In genomic region chr22:48240165-48240934, GRCh38 we compare ENCODE assay signal across 27 cellular contexts.
DNase-seq lines count a peak whose midpoint lies in the region; ATAC-seq and TF ChIP-seq lines count a peak whose summit lies in the region.
"Had no signal": no experiment of that assay in that cellular context is flagged by ENCODE, and none has a peak within 500 bp of the region (broad histone marks: within the 10 kb centered on the region; RNA-seq: fewer than 3 reads in every experiment).

No MANE protein-coding gene starts in this region.

- peak overlapping the region; percentile 71 for H2BK5ac ChIP-seq in mesendoderm (ENCODE audit: low read length)

- H3K36me3 Mint-ChIP-seq in activated T-cell treated with anti-CD3 and anti-CD28 coated beads, Interleukin-2, amount 50 U/mL, for 72 hours (ENCODE audit: insufficient read depth in 2 of 2) = no peaks in the 10 kb centered on the region
- H3K36me3 Mint-ChIP-seq: activated CD8-positive, alpha-beta memory T cell treated with anti-CD3 and anti-CD28 coated beads, Interleukin-2, amount 10 ng/mL, durations not matched to agents 7 days and 5 days had no signal

- H4K5ac ChIP-seq in mesendoderm (ENCODE audit: low read length) = no peak overlapping the region

- no peaks in the 10 kb centered on the region for H3K4me1 Mint-ChIP-seq in activated T-cell treated with anti-CD3 and anti-CD28 coated beads, Interleukin-2, amount 50 U/mL, for 72 hours (ENCODE audit: low read depth)

- peak overlapping the region; percentile 72 for H3K56ac ChIP-seq in mesendoderm (ENCODE audit: low read length)

- DNase-seq in SK-N-MC (ENCODE audit: low read depth, low spot score) (no peak), mesendoderm (peak; percentile 84), smooth muscle cell (lab: John Stamatoyannopoulos, UW; ENCODE audit: unreplicated experiment) (no peak), anterior cingulate cortex (lab: John Stamatoyannopoulos, UW) (no peak), NCI-H446 treated with DMSO at 0.1 percent for 48 hours (lab: John Stamatoyannopoulos, UW) (no peak)
- no peak for DNase-seq in stimulated activated naive CD8-positive, alpha-beta T cell treated with anti-CD3 and anti-CD28 coated beads, Interleukin-15, Interleukin-2, amounts not matched to agents 100 U/mL and 50 U/mL, for 24 hours
- DNase-seq in activated T-cell treated with anti-CD3 and anti-CD28 coated beads, Interleukin-2, amount 50 U/mL, for 72 hours = no peak
- DNase-seq: activated CD4-positive, alpha-beta T cell treated with anti-CD3 and anti-CD28 coated beads, Interleukin-2, amount 50 U/mL, for 1 hour; activated CD8-positive, alpha-beta memory T cell treated with anti-CD3 and anti-CD28 coated beads, Interleukin-2, amount 10 ng/mL, durations not matched to agents 7 days and 5 days; activated naive CD4-positive, alpha-beta T cell treated with anti-CD3 and anti-CD28 coated beads, Interleukin-2, amount 50 U/mL, for 16 hours; amniotic stem cell; foreskin keratinocyte; HFFc6; Karpas-422; left cardiac atrium; mammary epithelial cell; NCI-H1694; NCI-H524 treated with DMSO at 0.1 percent for 48 hours; Right ventricle myocardium superior; stimulated activated CD4-positive, alpha-beta T cell treated with anti-CD3 and anti-CD28 coated beads, Interleukin-12 subunit alpha, Interleukin-12 subunit beta, amount 100 ng/mL, for 4 hours; stimulated activated CD4-positive, alpha-beta T cell treated with anti-CD3 and anti-CD28 coated beads, Interleukin-4, amount 100 ng/mL, for 1 hour; T-helper 9 cell; WERI-Rb-1 had no signal

- H2AFZ ChIP-seq in smooth muscle cell (ENCODE audit: low read depth) = no peak overlapping the region

- H3K4me3 ChIP-seq in HUES48 (ENCODE audit: low read depth, low read length) (no peak overlapping the region), SK-N-MC (no peak overlapping the region), mesendoderm (ENCODE audit: low read length) (no peak overlapping the region), smooth muscle cell (no peak overlapping the region)
- H3K4me3 ChIP-seq: breast epithelium, esophagus muscularis mucosa had no signal

- peak overlapping the region; percentile 90 for H3K27ac ChIP-seq in HUES48 (ENCODE audit: low read depth, low read length)
- peak overlapping the region; percentile 75 for H3K27ac ChIP-seq in SK-N-MC
- peak overlapping the region; percentile 87 for H3K27ac ChIP-seq in mesendoderm (ENCODE audit: low read depth, low read length)
- H3K27ac ChIP-seq in smooth muscle cell (ENCODE audit: low read depth) = no peak overlapping the region
- H3K27ac ChIP-seq: breast epithelium, esophagus muscularis mucosa, foreskin keratinocyte, WERI-Rb-1 had no signal

- H3K4ac ChIP-seq in mesendoderm (ENCODE audit: low read depth, low read length) = peak overlapping the region; percentile 41

- H2AK5ac ChIP-seq in mesendoderm (ENCODE audit: low read length) = peak overlapping the region; percentile 12

- TF ChIP-seq CTCF in smooth muscle cell (IDR thresholded peaks at IDR 0.05; ENCODE audit: borderline replicate concordance, insufficient read depth, poor library complexity, severe bottlenecking) = no peak

- H3K79me2 ChIP-seq in mesendoderm (ENCODE audit: control insufficient read depth, insufficient read depth, low read length) (no peaks in the 10 kb centered on the region), smooth muscle cell (ENCODE audit: low read depth) (no peaks in the 10 kb centered on the region)

- no peak overlapping the region for H3K27ac Mint-ChIP-seq in activated T-cell treated with anti-CD3 and anti-CD28 coated beads, Interleukin-2, amount 50 U/mL, for 72 hours
- H3K27ac Mint-ChIP-seq: activated CD8-positive, alpha-beta memory T cell treated with anti-CD3 and anti-CD28 coated beads, Interleukin-2, amount 10 ng/mL, durations not matched to agents 7 days and 5 days; HFFc6; stimulated activated memory B cell treated with anti-CD40 and anti-IgM and Interleukin-4, amounts not matched to agents 10 μg/mL and 1 μg/mL and 100 μg/mL, for 72 hours had no signal

- H3F3A ChIP-seq in smooth muscle cell (ENCODE audit: low read depth) = no peaks in the 10 kb centered on the region

- H2BK15ac ChIP-seq in mesendoderm (replicated peaks; ENCODE audit: low read depth) = no peak overlapping the region

- H3K4me3 Mint-ChIP-seq in activated T-cell treated with anti-CD3 and anti-CD28 coated beads, Interleukin-2, amount 50 U/mL, for 72 hours = no peak overlapping the region
- H3K4me3 Mint-ChIP-seq: activated CD8-positive, alpha-beta memory T cell treated with anti-CD3 and anti-CD28 coated beads, Interleukin-2, amount 10 ng/mL, durations not matched to agents 7 days and 5 days; HFFc6; stimulated activated memory B cell treated with anti-CD40 and anti-IgM and Interleukin-4, amounts not matched to agents 10 μg/mL and 1 μg/mL and 100 μg/mL, for 72 hours had no signal

- H3K79me1 ChIP-seq in mesendoderm (ENCODE audit: low read length) = no peaks in the 10 kb centered on the region

- no peaks in the 10 kb centered on the region for H3K36me3 ChIP-seq in HUES48 (ENCODE audit: control insufficient read depth, insufficient read depth, low read length)
- H3K36me3 ChIP-seq in SK-N-MC (ENCODE audit: insufficient read depth, low read length) = no peaks in the 10 kb centered on the region
- H3K36me3 ChIP-seq in mesendoderm (ENCODE audit: control insufficient read depth, insufficient read depth, low read length) = no peaks in the 10 kb centered on the region
- no peaks in the 10 kb centered on the region for H3K36me3 ChIP-seq in smooth muscle cell (ENCODE audit: low read depth)
- H3K36me3 ChIP-seq: breast epithelium, esophagus muscularis mucosa, WERI-Rb-1 had no signal

- H3K27me3 ChIP-seq in HUES48 (ENCODE audit: control insufficient read depth, insufficient read depth, low read length) (peaks cover 7% of the 10 kb centered on the region; the same call in 1 of the 2 replicates), mesendoderm (ENCODE audit: insufficient read depth, low read length, poor library complexity) (no peaks in the 10 kb centered on the region), smooth muscle cell (ENCODE audit: low read depth) (no peaks in the 10 kb centered on the region)
- H3K27me3 ChIP-seq: foreskin keratinocyte had no signal

- no peak overlapping the region for H3K23ac ChIP-seq in mesendoderm (ENCODE audit: low read length)

- H3K9me3 Mint-ChIP-seq in activated T-cell treated with anti-CD3 and anti-CD28 coated beads, Interleukin-2, amount 50 U/mL, for 72 hours = peaks cover 0 to 2% of the 10 kb centered on the region in 2 donors
- H3K9me3 Mint-ChIP-seq: stimulated activated memory B cell treated with anti-CD40 and anti-IgM and Interleukin-4, amounts not matched to agents 10 μg/mL and 1 μg/mL and 100 μg/mL, for 72 hours had no signal

- no peaks in the 10 kb centered on the region for H4K20me1 ChIP-seq in smooth muscle cell (ENCODE audit: low read depth)

- H3K4me2 ChIP-seq in mesendoderm (ENCODE audit: low read length) (no peak overlapping the region), smooth muscle cell (peak overlapping the region; percentile 40)

- peaks cover 2% of the 10 kb centered on the region for H3K27me3 Mint-ChIP-seq in activated T-cell treated with anti-CD3 and anti-CD28 coated beads, Interleukin-2, amount 50 U/mL, for 72 hours (ENCODE audit: low read depth)

- no peak overlapping the region for H2BK120ac ChIP-seq in mesendoderm (ENCODE audit: low read depth, low read length)

- no peaks in the 10 kb centered on the region for H3K9me3 ChIP-seq in HUES48 (ENCODE audit: control insufficient read depth, insufficient read depth, low read length)
- no peaks in the 10 kb centered on the region for H3K9me3 ChIP-seq in SK-N-MC (ENCODE audit: low read depth, low read length)
- no peaks in the 10 kb centered on the region for H3K9me3 ChIP-seq in smooth muscle cell (replicated peaks; ENCODE audit: low read depth)
- H3K9me3 ChIP-seq: breast epithelium, esophagus muscularis mucosa had no signal

- no peak overlapping the region for H4K8ac ChIP-seq in mesendoderm (ENCODE audit: low read depth, low read length)

- no peak for ATAC-seq in stimulated activated naive CD8-positive, alpha-beta T cell treated with anti-CD3 and anti-CD28 coated beads, Interleukin-15, Interleukin-2, amounts not matched to agents 100 U/mL and 50 U/mL, for 24 hours
- no peak for ATAC-seq in activated T-cell treated with anti-CD3 and anti-CD28 coated beads, Interleukin-2, amount 50 U/mL, for 72 hours (replicated peaks in 1 of 2)
- ATAC-seq: activated CD8-positive, alpha-beta memory T cell treated with anti-CD3 and anti-CD28 coated beads, Interleukin-2, amount 10 ng/mL, durations not matched to agents 7 days and 5 days; foreskin keratinocyte; stimulated activated memory B cell treated with anti-CD40 and anti-IgM and Interleukin-4, amounts not matched to agents 10 μg/mL and 1 μg/mL and 100 μg/mL, for 72 hours had no signal

- H3K9ac ChIP-seq in HUES48 (ENCODE audit: low read depth, low read length) (no peak overlapping the region), SK-N-MC (ENCODE audit: insufficient read length) (no peak overlapping the region), mesendoderm (ENCODE audit: low read length) (no peak overlapping the region), smooth muscle cell (ENCODE audit: low read depth) (no peak overlapping the region)

- H3K4me1 ChIP-seq in HUES48 (ENCODE audit: control insufficient read depth, insufficient read depth, low read length) = peaks cover 18% of the 10 kb centered on the region
- H3K4me1 ChIP-seq in mesendoderm (ENCODE audit: control insufficient read depth, low read depth, low read length) = peaks cover 16% of the 10 kb centered on the region
- H3K4me1 ChIP-seq in smooth muscle cell (ENCODE audit: low read depth) = peaks cover 23% of the 10 kb centered on the region
- H3K4me1 ChIP-seq: breast epithelium, esophagus muscularis mucosa, foreskin keratinocyte had no signal

- no CpG with 5 or more reads among the region's 13 CpGs for WGBS in mesendoderm (ENCODE audit: extremely low coverage, insufficient coverage, low lambda C conversion rate)
- 37% methylated on average over 13 of the region's 13 CpGs for WGBS in smooth muscle cell (ENCODE audit: low lambda C conversion rate)

- no peak overlapping the region for H3K18ac ChIP-seq in mesendoderm (ENCODE audit: low read length)
